In the genomic region with DNA sequence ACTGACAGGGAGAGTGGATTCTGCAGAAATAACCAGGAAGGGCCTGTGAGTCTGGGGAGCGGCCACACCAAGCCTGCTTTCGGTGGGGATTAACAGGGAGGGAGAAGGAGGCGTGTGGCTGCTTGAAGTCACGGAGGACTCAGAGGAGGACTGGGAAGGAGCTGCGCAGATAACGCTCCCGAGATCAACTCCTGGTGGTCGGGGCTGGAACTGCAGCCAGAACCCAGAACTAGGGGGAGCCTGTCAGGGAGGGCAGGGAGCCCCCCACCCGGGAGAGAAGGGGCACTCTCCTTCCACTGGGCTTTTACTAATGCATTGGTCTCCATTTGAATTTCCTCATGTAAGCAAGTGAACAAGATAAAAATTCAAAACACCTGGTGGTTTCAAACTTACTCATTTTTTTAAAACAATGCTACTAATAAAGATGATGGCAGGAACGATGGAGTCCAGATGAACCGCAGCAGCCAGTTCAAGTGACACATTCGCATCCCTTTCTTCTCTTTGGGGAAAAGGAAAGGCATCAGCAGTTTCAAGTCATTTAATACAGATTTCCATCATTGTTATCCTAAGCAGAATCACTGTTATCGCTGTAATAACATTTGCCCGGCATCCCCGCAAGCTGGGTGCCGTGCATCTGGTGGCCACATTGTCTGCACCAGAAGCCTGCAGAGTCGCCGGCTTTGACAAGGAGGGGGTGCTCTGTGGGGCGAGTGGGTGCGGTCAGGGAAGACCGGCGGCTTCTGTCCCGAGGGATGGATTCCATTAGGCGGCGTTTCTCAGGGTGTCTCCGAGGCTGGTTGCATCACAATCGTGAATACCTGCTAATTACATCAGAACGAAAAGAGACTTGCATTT, we compare ENCODE assay signal across 8 cellular contexts.
DNase-seq lines count a peak whose midpoint lies in the region.

No MANE protein-coding gene starts in this region.

- DNase-seq in NCI-H82 (lab: John Stamatoyannopoulos, UW), result peak; percentile 63
- DNase-seq in NCI-H82 treated with DMSO at 0.1 percent for 48 hours (lab: John Stamatoyannopoulos, UW; ENCODE audit: unreplicated experiment), result no peak
- peak; percentile 64 for DNase-seq in SK-N-DZ (ENCODE audit: low spot score)
- DNase-seq in astrocyte of the hippocampus (ENCODE audit: low read depth, low spot score), result peak; percentile 76
- peak; percentile 80 for DNase-seq in iPS-NIHi11 (ENCODE audit: low spot score)
- DNase-seq in stimulated activated CD4-positive, alpha-beta T cell treated with anti-CD3 and anti-CD28 coated beads, Interleukin-1b, Interleukin-23, amount 100 ng/mL, for 24 hours (ENCODE audit: low read depth in 4 of 4, low spot score in 1 of 4), result peak; percentile 16 to 36 (median 22)
- DNase-seq in C1 segment of cervical spinal cord (lab: John Stamatoyannopoulos, UW), result no peak
- no peak for DNase-seq in NCI-H128 (lab: John Stamatoyannopoulos, UW; ENCODE audit: unreplicated experiment)

Comparison
In these comparisons a context has a peak if more than half of its experiments do, and no peak if none do; other contexts are left out.
1. DNase-seq: peak in NCI-H82 (single experiment), SK-N-DZ (single experiment), astrocyte of the hippocampus (single experiment), iPS-NIHi11 (single experiment) and stimulated activated CD4-positive, alpha-beta T cell treated with anti-CD3 and anti-CD28 coated beads, Interleukin-1b, Interleukin-23, amount 100 ng/mL, for 24 hours (4 of 4); none in NCI-H82 treated with DMSO at 0.1 percent for 48 hours (single experiment), C1 segment of cervical spinal cord (0 of 14) and NCI-H128 (single experiment).